Comparison of ENCODE assay signal across 8 cellular contexts in genomic region chr3:194333212-194333980, GRCh38. TPM values are rescaled to one million over a fixed set of nuclear protein-coding genes. Genes with fewer than 3 reads are reported as not detected.
DNase-seq lines count a peak whose midpoint lies in the region; ATAC-seq and TF ChIP-seq lines count a peak whose summit lies in the region.

No MANE protein-coding gene starts in this region.

- peaks cover 21% of the 10 kb centered on the region for H3K27me3 Mint-ChIP-seq in activated CD8-positive, alpha-beta T cell treated with anti-CD3 and anti-CD28 coated beads for 36 hours
- peaks cover 48 to 60% (median 50%) of the 10 kb centered on the region in 3 donors for H3K27me3 Mint-ChIP-seq in naive B cell

- CTCF ChIA-PET in activated CD8-positive, alpha-beta T cell treated with anti-CD3 and anti-CD28 coated beads for 36 hours (lab: Charles Lee): interaction anchor here (0.6 to 5.7 kb wide), 24 partner anchors 9 to 393 kb away, joined by 3 to 126 read pairs (median 4); partner anchors contain the start of genes CPN2 and GP5

- H3K4me3 ChIP-seq in AG10803 (ENCODE audit: low read length): peak overlapping the region; percentile 69
- peak overlapping the region; percentile 37 for H3K4me3 ChIP-seq in HL-60 (replicated peaks; ENCODE audit: insufficient read depth, low read length)
- H3K4me3 ChIP-seq in epithelial cell of proximal tubule (ENCODE audit: low read depth, low read length): peak overlapping the region; percentile 59

- H3K4me3 Mint-ChIP-seq in activated CD8-positive, alpha-beta T cell treated with anti-CD3 and anti-CD28 coated beads for 36 hours: peak overlapping the region; percentile 72
- H3K4me3 Mint-ChIP-seq in naive B cell: peak overlapping the region in 7 of 8 donors; percentile 63 to 87 (median 76)
- peak overlapping the region; percentile 63 for H3K4me3 Mint-ChIP-seq in stimulated activated effector memory CD8-positive, alpha-beta T cell treated with anti-CD3 and anti-CD28 coated beads, Interleukin-12 subunit alpha, Interleukin-12 subunit beta, amount 100 ng/mL, for 72 hours

- no peaks in the 10 kb centered on the region for H3K4me1 Mint-ChIP-seq in activated CD8-positive, alpha-beta T cell treated with anti-CD3 and anti-CD28 coated beads for 36 hours (ENCODE audit: low read depth)
- peaks cover 0 to 16% (median 8%) of the 10 kb centered on the region in 3 donors for H3K4me1 Mint-ChIP-seq in naive B cell
- no peaks in the 10 kb centered on the region for H3K4me1 Mint-ChIP-seq in stimulated activated effector memory CD8-positive, alpha-beta T cell treated with anti-CD3 and anti-CD28 coated beads, Interleukin-12 subunit alpha, Interleukin-12 subunit beta, amount 100 ng/mL, for 72 hours

- DNase-seq in AG10803 (ENCODE audit: low read depth): peak; percentile 41
- DNase-seq in HL-60 (ENCODE audit: low read depth in 1 of 2, low spot score in 1 of 2): peak in 1 of 2 experiments; percentile 86
- DNase-seq in activated CD8-positive, alpha-beta T cell treated with anti-CD3 and anti-CD28 coated beads for 36 hours: peak; percentile 89
- DNase-seq in epithelial cell of proximal tubule (ENCODE audit: low read depth): no peak
- DNase-seq in naive B cell: peak; percentile 83
- DNase-seq in stimulated activated effector memory CD8-positive, alpha-beta T cell treated with anti-CD3 and anti-CD28 coated beads, Interleukin-12 subunit alpha, Interleukin-12 subunit beta, amount 100 ng/mL, for 72 hours (ENCODE audit: low spot score in 2 of 2): peak; percentile 95 to 96

- peaks cover 24% of the 10 kb centered on the region for H3K27me3 ChIP-seq in HL-60 (ENCODE audit: insufficient read depth, poor library complexity, severe bottlenecking)

- H3K9me3 Mint-ChIP-seq in activated CD8-positive, alpha-beta T cell treated with anti-CD3 and anti-CD28 coated beads for 36 hours: no peaks in the 10 kb centered on the region
- peaks cover 0 to 1% (median 0%) of the 10 kb centered on the region in 7 donors for H3K9me3 Mint-ChIP-seq in naive B cell
- no peaks in the 10 kb centered on the region for H3K9me3 Mint-ChIP-seq in stimulated activated effector memory CD8-positive, alpha-beta T cell treated with anti-CD3 and anti-CD28 coated beads, Interleukin-12 subunit alpha, Interleukin-12 subunit beta, amount 100 ng/mL, for 72 hours

- ATAC-seq in GM19455 (IDR thresholded peaks at IDR 0.05; ENCODE audit: unreplicated experiment): peak; percentile 85
- peak; percentile 98 for ATAC-seq in activated CD8-positive, alpha-beta T cell treated with anti-CD3 and anti-CD28 coated beads for 36 hours
- ATAC-seq in naive B cell (ENCODE audit: low read depth in 2 of 2): peak; percentile 98
- ATAC-seq in stimulated activated effector memory CD8-positive, alpha-beta T cell treated with anti-CD3 and anti-CD28 coated beads, Interleukin-12 subunit alpha, Interleukin-12 subunit beta, amount 100 ng/mL, for 72 hours: peak; percentile 94
- no peak for ATAC-seq in HG03025 (IDR thresholded peaks at IDR 0.05; ENCODE audit: low FRiP score, unreplicated experiment)

- peak; percentile 81 for TF ChIP-seq CTCF in AG10803 (conservative IDR thresholded peaks at IDR 0.05; ENCODE audit: low read length)
- TF ChIP-seq CTCF in HL-60 (IDR thresholded peaks at IDR 0.05; ENCODE audit: insufficient read depth, low read length): peak; percentile 80
- TF ChIP-seq CTCF in activated CD8-positive, alpha-beta T cell treated with anti-CD3 and anti-CD28 coated beads for 36 hours (IDR thresholded peaks at IDR 0.05): peak; percentile 99
- TF ChIP-seq CTCF in epithelial cell of proximal tubule (conservative IDR thresholded peaks at IDR 0.05; ENCODE audit: low read depth, low read length): peak; percentile 82

- H3K36me3 Mint-ChIP-seq in activated CD8-positive, alpha-beta T cell treated with anti-CD3 and anti-CD28 coated beads for 36 hours (ENCODE audit: low read depth): no peaks in the 10 kb centered on the region
- H3K36me3 Mint-ChIP-seq in naive B cell: no peaks in the 10 kb centered on the region
- no peaks in the 10 kb centered on the region for H3K36me3 Mint-ChIP-seq in stimulated activated effector memory CD8-positive, alpha-beta T cell treated with anti-CD3 and anti-CD28 coated beads, Interleukin-12 subunit alpha, Interleukin-12 subunit beta, amount 100 ng/mL, for 72 hours

- POLR2A ChIA-PET in activated CD8-positive, alpha-beta T cell treated with anti-CD3 and anti-CD28 coated beads for 36 hours (lab: Charles Lee): no interaction called here

- no peak overlapping the region for H3K27ac ChIP-seq in HL-60 (replicated peaks)

- intact Hi-C loops in activated CD8-positive, alpha-beta T cell treated with anti-CD3 and anti-CD28 coated beads for 36 hours (cut with micrococcal nuclease): no loop called here

- no peak overlapping the region for H3K27ac Mint-ChIP-seq in activated CD8-positive, alpha-beta T cell treated with anti-CD3 and anti-CD28 coated beads for 36 hours
- H3K27ac Mint-ChIP-seq in naive B cell: peak overlapping the region in 1 of 6 donors; percentile 27
- no peak overlapping the region for H3K27ac Mint-ChIP-seq in stimulated activated effector memory CD8-positive, alpha-beta T cell treated with anti-CD3 and anti-CD28 coated beads, Interleukin-12 subunit alpha, Interleukin-12 subunit beta, amount 100 ng/mL, for 72 hours

RNA-seq across cellular contexts. Expression of gene CPN2, which starts 17.7 kb away (rescaled TPM):
- not detected for total RNA-seq in activated CD8-positive, alpha-beta T cell treated with anti-CD3 and anti-CD28 coated beads for 36 hours
- not detected in 2 replicates for total RNA-seq in epithelial cell of proximal tubule
- not detected for polyA plus RNA-seq in naive B cell (ENCODE audit: low read depth in 6 of 6)

RNA-seq across cellular contexts. Expression of gene LRRC15, which starts 36.1 kb away (rescaled TPM):
- not detected for total RNA-seq in activated CD8-positive, alpha-beta T cell treated with anti-CD3 and anti-CD28 coated beads for 36 hours
- not detected in 2 replicates for total RNA-seq in epithelial cell of proximal tubule
- not detected for polyA plus RNA-seq in naive B cell (ENCODE audit: low read depth in 6 of 6)
